ENCODE assay signal across 8 cellular contexts in the genomic region with DNA sequence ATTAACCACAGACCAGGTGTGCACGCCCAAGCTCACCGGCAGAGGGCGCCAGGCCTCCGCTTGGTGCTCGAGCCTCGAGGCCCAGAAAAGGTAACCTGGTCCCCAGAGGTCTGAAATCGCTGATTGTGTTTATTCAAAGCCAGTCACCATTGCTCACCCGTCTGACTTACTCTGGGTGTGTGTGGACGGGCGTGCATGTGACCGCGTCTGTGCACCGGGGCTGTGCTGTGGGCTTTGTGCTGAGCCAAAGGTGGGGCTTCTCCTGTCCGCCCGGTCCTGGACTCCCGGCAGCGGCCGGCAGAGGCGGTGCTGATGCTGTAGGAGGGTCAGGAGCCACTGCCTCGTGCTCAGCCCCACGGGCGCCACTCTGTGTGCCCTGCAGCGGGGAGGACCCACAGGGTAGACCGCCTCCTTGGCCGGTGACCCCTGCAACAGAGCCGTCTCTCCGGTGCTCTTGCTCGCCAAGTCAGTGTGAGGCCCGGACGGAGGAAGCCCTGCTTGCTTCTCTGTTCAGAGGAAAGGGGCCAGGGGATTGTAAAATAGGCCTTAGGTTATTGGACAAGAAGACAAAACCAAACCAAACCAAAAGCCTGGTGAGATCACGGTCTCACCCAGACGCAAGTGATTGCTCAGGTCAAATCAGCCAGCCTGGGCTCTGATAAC. TPM values are rescaled to one million over a fixed set of nuclear protein-coding genes. Genes with fewer than 3 reads are reported as not detected.
DNase-seq lines count a peak whose midpoint lies in the region; ATAC-seq and TF ChIP-seq lines count a peak whose summit lies in the region.

No MANE protein-coding gene starts in this region.

- CTCF ChIA-PET in AG04450 (lab: Charles Lee) = interaction anchor here (0.5 to 7.3 kb wide), 40 partner anchors 8 to 421 kb away, joined by 3 to 340 read pairs (median 4); a partner anchor contains a TSS

- ATAC-seq in GM18907 (IDR thresholded peaks at IDR 0.05; ENCODE audit: unreplicated experiment) = peak; percentile 47
- ATAC-seq in HG03175 (IDR thresholded peaks at IDR 0.05; ENCODE audit: unreplicated experiment) = peak; percentile 68

- TF ChIP-seq CTCF in AG04450 (IDR thresholded peaks at IDR 0.05; ENCODE audit: low read depth, low read length) = peak; percentile 98

- DNase-seq in AG04450 (ENCODE audit: low read depth, low spot score) (no peak), NCI-H2227 treated with DMSO at 0.1 percent for 48 hours (lab: John Stamatoyannopoulos, UW) (peak; percentile 60), cerebellar nuclear complex (lab: John Stamatoyannopoulos, UW) (peak; percentile 30 to 88), kidney tubule cell (ENCODE audit: low spot score) (peak; percentile 93)
- peak; percentile 89 for DNase-seq in activated CD4-positive, alpha-beta T cell treated with anti-CD3 and anti-CD28 coated beads for 1 hour
- peak; percentile 92 for DNase-seq in stimulated activated CD4-positive, alpha-beta T cell treated with anti-CD3 and anti-CD28 coated beads, Interleukin-1b, Interleukin-23, amount 100 ng/mL, for 4 hours (ENCODE audit: low read depth in 2 of 2)

- H3K27ac ChIP-seq in AG04450 (ENCODE audit: low read depth, low read length) = no peak overlapping the region

- POLR2A ChIA-PET in AG04450 (lab: Yijun Ruan, JAX) = interaction anchor here (1.0 kb wide), 3 partner anchors 32 to 55 kb away, joined by 3 to 7 read pairs (median 5); a partner anchor contains a TSS

- H3K9me3 ChIP-seq in AG04450 (ENCODE audit: control insufficient read depth, insufficient read depth, low read length) = no peaks in the 10 kb centered on the region; the same call in 1 of the 2 replicates

- peaks cover 9% of the 10 kb centered on the region for H3K27me3 ChIP-seq in AG04450 (ENCODE audit: control insufficient read depth, insufficient read depth, low read length)

- 0 out of 2 replicates have a peak overlapping the region, but pooled peaks have one; percentile 20 for H3K4me3 ChIP-seq in AG04450 (ENCODE audit: low read depth, low read length)

RNA-seq across cellular contexts. Expression of a gene that starts 32.0 kb away (rescaled TPM):
- polyA plus RNA-seq in AG04450 (2011; rRNA removed) = 34.7 and 36.5 TPM in 2 replicates
- polyA minus RNA-seq in AG04450 (2011; rRNA and poly(A)+ RNA removed) = 27.0 and 29.3 TPM in 2 replicates

RNA-seq across cellular contexts. Expression of a gene that starts 43.9 kb away (rescaled TPM):
- polyA plus RNA-seq in AG04450 (2011; rRNA removed) = not detected in 2 replicates
- polyA minus RNA-seq in AG04450 (2011; rRNA and poly(A)+ RNA removed) = not detected in 2 replicates
